Comparison of ENCODE assay signal across 8 cellular contexts in the genomic region with DNA sequence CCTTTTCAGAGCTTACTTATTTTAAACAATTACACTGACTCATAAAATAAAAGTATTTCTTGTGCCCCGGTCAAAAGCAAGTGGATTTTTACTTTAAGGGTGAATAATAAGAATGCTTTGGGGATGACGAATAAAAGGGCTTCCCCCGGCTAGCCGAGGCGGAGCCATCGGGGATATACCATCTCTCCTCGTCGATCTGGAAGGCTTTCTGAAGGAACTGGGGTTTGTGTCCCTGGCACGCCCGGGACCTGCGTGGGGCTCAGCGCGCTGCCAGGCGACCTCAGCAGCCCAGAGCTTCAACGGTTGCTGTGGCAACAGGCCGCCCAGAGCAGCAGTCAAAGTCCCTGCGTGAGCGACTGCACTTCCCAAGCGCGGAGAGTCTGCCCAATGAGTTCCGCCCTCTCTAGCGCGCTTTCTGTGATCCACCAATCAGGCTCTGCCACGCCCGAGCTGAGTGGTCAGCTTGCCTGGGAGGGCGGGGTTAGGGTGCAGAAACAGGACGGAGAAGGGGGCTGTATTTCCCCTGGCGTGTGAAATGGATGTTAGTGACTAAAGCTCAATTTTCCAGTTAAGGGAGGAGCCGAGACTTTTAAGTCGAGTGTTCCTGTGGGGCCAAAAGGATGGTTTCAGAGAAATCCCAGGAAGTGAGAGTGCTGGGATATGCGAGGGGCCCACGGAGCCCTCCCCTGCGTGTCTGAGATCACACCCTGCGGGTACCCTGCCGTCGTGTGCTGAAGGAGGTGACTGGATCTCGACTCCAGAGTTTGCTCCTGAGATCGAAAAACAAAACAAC. TPM values are rescaled to one million over a fixed set of nuclear protein-coding genes. Genes with fewer than 3 reads are reported as not detected.
DNase-seq lines count a peak whose midpoint lies in the region; ATAC-seq and TF ChIP-seq lines count a peak whose summit lies in the region.

No MANE protein-coding gene starts in this region.

- peaks cover 27% of the 10 kb centered on the region for H3K27me3 Mint-ChIP-seq in type B pancreatic cell

- H3K4me3 ChIP-seq in GM12875 (ENCODE audit: low read depth, low read length) (peak overlapping the region; percentile 78), heart right ventricle (peak overlapping the region; percentile 19 to 77 (median 63))

- H3K36me3 ChIP-seq in heart right ventricle = no peaks in the 10 kb centered on the region

- H3K36me3 Mint-ChIP-seq in type B pancreatic cell = no peaks in the 10 kb centered on the region

- intact Hi-C loops in heart right ventricle (cut with DNase I) = loop anchor here in 5 of 10 donors (2.0 to 10.0 kb wide), 6 partner anchors 33 to 453 kb away; a partner anchor contains a TSS

- H3K9me3 ChIP-seq in heart right ventricle = no peaks in the 10 kb centered on the region

- H3K4me3 Mint-ChIP-seq in type B pancreatic cell = peak overlapping the region; percentile 95

- DNase-seq in NCI-H1417 (lab: John Stamatoyannopoulos, UW) (peak; percentile 96 to 99 (median 99)), T follicular helper cell (ENCODE audit: low read depth) (peak; percentile 75), amniotic epithelial cell (ENCODE audit: low read depth) (peak; percentile 93), heart right ventricle (peak; percentile 96 to 97), pons (ENCODE audit: low spot score) (peak; percentile 97), type B pancreatic cell (ENCODE audit: extremely low spot score, unreplicated experiment) (peak; percentile 96)

- H3K27ac ChIP-seq in heart right ventricle = peak overlapping the region in 9 of 10 donors; percentile 46 to 82 (median 65)

- peaks cover 0 to 28% (median 6%) of the 10 kb centered on the region in 9 donors for H3K4me1 ChIP-seq in heart right ventricle

- WGBS in heart right ventricle, 2 donors = 1% methylated on average over 38 of the region's 38 CpGs

- TF ChIP-seq CTCF in GM12875 (IDR thresholded peaks at IDR 0.05; ENCODE audit: borderline replicate concordance, insufficient read depth, low read depth, low read length) = no peak
- no peak for TF ChIP-seq CTCF in heart right ventricle (IDR thresholded peaks at IDR 0.05)
- TF ChIP-seq CTCF in type B pancreatic cell (conservative IDR thresholded peaks at IDR 0.05) = no peak

- ATAC-seq in HG02763 (IDR thresholded peaks at IDR 0.05; ENCODE audit: unreplicated experiment) (peak; percentile 98), heart right ventricle (peak; percentile 99 to 100 (median 99))

- H3K27ac Mint-ChIP-seq in type B pancreatic cell = peak overlapping the region; percentile 95

- no peaks in the 10 kb centered on the region for H3K9me3 Mint-ChIP-seq in type B pancreatic cell

- peaks cover 0 to 43% (median 14%) of the 10 kb centered on the region in 7 donors for H3K27me3 ChIP-seq in heart right ventricle

- H3K4me1 Mint-ChIP-seq in type B pancreatic cell (ENCODE audit: unreplicated experiment) = peaks cover 25% of the 10 kb centered on the region

RNA-seq across cellular contexts. Expression of a gene that starts 33.0 kb away (rescaled TPM):
- total RNA-seq in heart right ventricle (1,000 to 10,000 TPM in 1 of 10 donors, 100 to 1,000 TPM in 9; 545 to 1,002 (median 844) TPM), type B pancreatic cell (ENCODE audit: low replicate concordance) (133 and 206 TPM in 2 replicates)
- polyA plus RNA-seq in heart right ventricle = 100 to 1,000 TPM; 425 to 837 TPM

RNA-seq across cellular contexts. Expression of a gene that starts 54.3 kb away (rescaled TPM):
- 1 to 10 TPM in 1 of 10 donors, under 1 TPM in 6, not detected in 3; 0.42 to 1.6 (median 0.57) TPM for total RNA-seq in heart right ventricle
- polyA plus RNA-seq in heart right ventricle = under 1 TPM; 0.16 to 0.44 TPM
- total RNA-seq in type B pancreatic cell (ENCODE audit: low replicate concordance) = not detected in 2 replicates

Comparison
In these comparisons a context has a peak if more than half of its experiments do, and no peak if none do; other contexts are left out.
1. Peak in every context shown above with its lines: DNase-seq, ATAC-seq, H3K4me3 ChIP-seq and H3K27ac ChIP-seq.